In the genomic region with DNA sequence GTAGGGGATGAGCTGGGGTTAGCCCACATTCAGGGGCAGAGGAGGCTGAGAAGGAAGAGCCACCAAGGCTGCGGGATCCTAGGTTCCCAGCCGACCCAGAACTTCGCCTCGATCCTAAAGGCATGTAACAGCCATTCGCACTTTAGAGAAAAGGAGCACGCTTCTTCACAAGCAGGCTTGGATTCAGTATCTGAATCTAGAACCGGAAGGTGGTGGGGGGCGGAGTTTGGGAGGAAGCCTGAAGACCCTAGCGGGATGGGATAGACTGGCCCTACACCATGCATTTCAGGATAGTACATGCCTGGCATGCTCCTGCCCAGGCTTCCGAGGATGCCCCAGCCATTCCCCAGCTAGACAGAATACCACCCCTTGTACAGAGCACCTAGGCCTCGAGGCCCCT, we compare ENCODE assay signal across 12 cellular contexts.
"Had no signal": no experiment of that assay in that cellular context is flagged by ENCODE, and none has a peak within 500 bp of the region (broad histone marks: within the 10 kb centered on the region; RNA-seq: fewer than 3 reads in every experiment).

No MANE protein-coding gene starts in this region.

- H3K4me3 Mint-ChIP-seq: activated CD4-positive, alpha-beta T cell treated with anti-CD3 and anti-CD28 coated beads, Interleukin-2, amount 10 ng/mL, durations not matched to agents 24 days and 14 days; activated T-helper 17 cell treated with anti-CD3 and anti-CD28 coated beads, Interleukin-2, amount 50 U/mL, for 72 hours; T-helper 2 cell treated with Interferon-gamma antibody and Interleukin-4, amounts not matched to agents 5 μg/mL and 100 μg/mL, for 36 hours had no signal

- H3K9me3 Mint-ChIP-seq: activated CD4-positive, alpha-beta T cell treated with anti-CD3 and anti-CD28 coated beads, Interleukin-2, amount 10 ng/mL, durations not matched to agents 24 days and 14 days; activated T-helper 17 cell treated with anti-CD3 and anti-CD28 coated beads, Interleukin-2, amount 50 U/mL, for 72 hours; T-helper 2 cell treated with Interferon-gamma antibody and Interleukin-4, amounts not matched to agents 5 μg/mL and 100 μg/mL, for 36 hours had no signal

- ATAC-seq: activated T-helper 17 cell treated with anti-CD3 and anti-CD28 coated beads, Interleukin-2, amount 50 U/mL, for 72 hours had no signal

- H3K27ac Mint-ChIP-seq: activated CD4-positive, alpha-beta T cell treated with anti-CD3 and anti-CD28 coated beads, Interleukin-2, amount 10 ng/mL, durations not matched to agents 24 days and 14 days; activated T-helper 17 cell treated with anti-CD3 and anti-CD28 coated beads, Interleukin-2, amount 50 U/mL, for 72 hours; T-helper 2 cell treated with Interferon-gamma antibody and Interleukin-4, amounts not matched to agents 5 μg/mL and 100 μg/mL, for 36 hours had no signal

- DNase-seq: activated CD4-positive, alpha-beta T cell treated with anti-CD3 and anti-CD28 coated beads, Interleukin-2, amount 10 ng/mL, durations not matched to agents 24 days and 14 days; activated CD4-positive, CD25-positive, alpha-beta regulatory T cell; activated CD8-positive, alpha-beta memory T cell treated with anti-CD3 and anti-CD28 coated beads for 24 hours; activated naive CD4-positive, alpha-beta T cell treated with Interleukin-2 at 50 U/mL for 16 hours; small intestine; stimulated activated CD4-positive, alpha-beta T cell treated with anti-CD3 and anti-CD28 coated beads, Interleukin-4, amount 100 ng/mL, for 4 hours; stimulated activated CD8-positive, alpha-beta memory T cell treated with anti-CD3 and anti-CD28 coated beads, Interleukin-4, amount 100 ng/mL, for 48 hours; stimulated activated naive CD4-positive, alpha-beta T cell treated with Interleukin-2 at 50 U/mL for 16 hours; substantia nigra; trophoblast cell had no signal
